Comparison of ENCODE assay signal across 18 cellular contexts in genomic region chr11:44319552-44320288, GRCh38. TPM values are rescaled to one million over a fixed set of nuclear protein-coding genes. Genes with fewer than 3 reads are reported as not detected.
DNase-seq lines count a peak whose midpoint lies in the region; ATAC-seq and TF ChIP-seq lines count a peak whose summit lies in the region.
"Had no signal": no experiment of that assay in that cellular context is flagged by ENCODE, and none has a peak within 500 bp of the region (broad histone marks: within the 10 kb centered on the region; RNA-seq: fewer than 3 reads in every experiment).

No MANE protein-coding gene starts in this region.

- no peaks in the 10 kb centered on the region for H3K36me3 Mint-ChIP-seq in type B pancreatic cell
- H3K36me3 Mint-ChIP-seq in activated naive CD4-positive, alpha-beta T cell treated with anti-CD3 and anti-CD28 coated beads for 36 hours (ENCODE audit: low read depth): no peaks in the 10 kb centered on the region

- dilution Hi-C loops in mammary epithelial cell (cut with HindIII; ENCODE audit: low sequenced_read_pairs): loop anchor here (10.0 kb wide), 1 partner anchor 205 kb away; no protein-coding TSS in a partner anchor

- no peaks in the 10 kb centered on the region for H3K9me2 ChIP-seq in Karpas-422 (replicated peaks; ENCODE audit: insufficient read depth, low read length)

- H3K9ac ChIP-seq in mammary epithelial cell (ENCODE audit: insufficient read depth, low read length) (no peak overlapping the region), Karpas-422 (ENCODE audit: low read length) (no peak overlapping the region)

- intact Hi-C loops in cardiac septum (cut with DNase I): no loop called here
- intact Hi-C loops in right cardiac atrium (cut with DNase I): no loop called here
- intact Hi-C loops in mammary epithelial cell (cut with micrococcal nuclease): no loop called here
- intact Hi-C loops in mucosa of descending colon (cut with DNase I, micrococcal nuclease): no loop called here
- intact Hi-C loops in testis (cut with DNase I; ENCODE audit: low total_unique reads): loop anchor here (10.0 kb wide), 1 partner anchor 55 kb away; no protein-coding TSS in a partner anchor
- intact Hi-C loops in activated naive CD4-positive, alpha-beta T cell treated with anti-CD3 and anti-CD28 coated beads for 36 hours (cut with micrococcal nuclease): loop anchor here (1.0 to 10.0 kb wide), 2 partner anchors 13 to 745 kb away; no protein-coding TSS in a partner anchor

- H3K4me1 ChIP-seq in right cardiac atrium (ENCODE audit: control insufficient read depth, insufficient read depth, low read length) (peaks cover 3% of the 10 kb centered on the region), mammary epithelial cell (ENCODE audit: insufficient read depth, low read length) (peaks cover 19% of the 10 kb centered on the region), mucosa of descending colon (ENCODE audit: low read depth) (peaks cover 13% of the 10 kb centered on the region), testis (peaks cover 9% of the 10 kb centered on the region), Karpas-422 (ENCODE audit: low read length) (no peaks in the 10 kb centered on the region)

- H3K79me2 ChIP-seq in mammary epithelial cell (ENCODE audit: insufficient read depth, low read length) (no peaks in the 10 kb centered on the region), Karpas-422 (ENCODE audit: low read length) (no peaks in the 10 kb centered on the region)

- in situ Hi-C loops in mammary epithelial cell (cut with MboI; ENCODE audit: low sequenced_read_pairs in 2 of 2): no loop called here

- CTCF ChIA-PET in mammary epithelial cell (lab: Charles Lee; ENCODE audit: low non-redundant PET): no interaction called here
- CTCF ChIA-PET in activated naive CD4-positive, alpha-beta T cell treated with anti-CD3 and anti-CD28 coated beads for 36 hours (lab: Charles Lee): no interaction called here

- H3K9me3 ChIP-seq in right cardiac atrium (ENCODE audit: control insufficient read depth, low read length) (no peaks in the 10 kb centered on the region), mammary epithelial cell (replicated peaks; ENCODE audit: insufficient read depth, low read length) (no peaks in the 10 kb centered on the region), mucosa of descending colon (no peaks in the 10 kb centered on the region), testis (no peaks in the 10 kb centered on the region), Karpas-422 (ENCODE audit: low read length) (no peaks in the 10 kb centered on the region)

- H4K20me1 ChIP-seq in mammary epithelial cell (ENCODE audit: insufficient read depth, low read length): no peaks in the 10 kb centered on the region
- H4K20me1 ChIP-seq in Karpas-422 (ENCODE audit: insufficient read depth, low read depth, low read length): no peaks in the 10 kb centered on the region

- H3K27ac Mint-ChIP-seq in type B pancreatic cell: no peak overlapping the region
- H3K27ac Mint-ChIP-seq in activated naive CD4-positive, alpha-beta T cell treated with anti-CD3 and anti-CD28 coated beads for 36 hours: no peak overlapping the region
- H3K27ac Mint-ChIP-seq: T-helper 2 cell treated with Interferon-gamma antibody and Interleukin-4, amounts not matched to agents 5 μg/mL and 100 μg/mL, for 36 hours had no signal

- WGBS in right cardiac atrium: 4% methylated on average over 53 of the region's 53 CpGs
- WGBS in mammary epithelial cell (ENCODE audit: low coverage, missing lambda C conversion rate): 4% methylated on average over 22 of the region's 53 CpGs
- WGBS in testis, 2 donors: 13% methylated on average over 26 to 41 of the region's 53 CpGs

- peaks cover 98% of the 10 kb centered on the region for H3K27me3 Mint-ChIP-seq in type B pancreatic cell
- H3K27me3 Mint-ChIP-seq in activated naive CD4-positive, alpha-beta T cell treated with anti-CD3 and anti-CD28 coated beads for 36 hours (ENCODE audit: low read depth): peaks cover 83% of the 10 kb centered on the region

- no peaks in the 10 kb centered on the region for H3K9me3 Mint-ChIP-seq in type B pancreatic cell
- no peaks in the 10 kb centered on the region for H3K9me3 Mint-ChIP-seq in activated naive CD4-positive, alpha-beta T cell treated with anti-CD3 and anti-CD28 coated beads for 36 hours
- H3K9me3 Mint-ChIP-seq: T-helper 2 cell treated with Interferon-gamma antibody and Interleukin-4, amounts not matched to agents 5 μg/mL and 100 μg/mL, for 36 hours had no signal

- H3K4me3 Mint-ChIP-seq in type B pancreatic cell: peak overlapping the region; percentile 72
- no peak overlapping the region for H3K4me3 Mint-ChIP-seq in activated naive CD4-positive, alpha-beta T cell treated with anti-CD3 and anti-CD28 coated beads for 36 hours
- H3K4me3 Mint-ChIP-seq: T-helper 2 cell treated with Interferon-gamma antibody and Interleukin-4, amounts not matched to agents 5 μg/mL and 100 μg/mL, for 36 hours had no signal

- H3K27ac ChIP-seq in right cardiac atrium (ENCODE audit: low read length) (no peak overlapping the region), mammary epithelial cell (ENCODE audit: insufficient read depth, low read depth, low read length) (no peak overlapping the region), testis (no peak overlapping the region), Karpas-422 (ENCODE audit: low read length) (no peak overlapping the region)
- H3K27ac ChIP-seq: brain microvascular endothelial cell, HL-60 had no signal

- ATAC-seq in right cardiac atrium (no peak), mucosa of descending colon (peak; percentile 30)
- ATAC-seq: HCT116, left lobe of liver, Right ventricle myocardium inferior had no signal

- H3K4me2 ChIP-seq in mammary epithelial cell (ENCODE audit: insufficient read depth, low read depth, low read length) (peak overlapping the region; percentile 74), Karpas-422 (ENCODE audit: low read depth, low read length, poor library complexity, severe bottlenecking) (no peak overlapping the region)

- peaks cover 3% of the 10 kb centered on the region for H3K27me3 ChIP-seq in right cardiac atrium (ENCODE audit: control insufficient read depth, insufficient read depth)
- peaks cover 43% of the 10 kb centered on the region for H3K27me3 ChIP-seq in mammary epithelial cell (ENCODE audit: insufficient read depth, low read length)
- no peaks in the 10 kb centered on the region for H3K27me3 ChIP-seq in testis
- no peaks in the 10 kb centered on the region for H3K27me3 ChIP-seq in Karpas-422 (ENCODE audit: low read length)

- no peaks in the 10 kb centered on the region for H3K36me3 ChIP-seq in mammary epithelial cell (ENCODE audit: insufficient read depth, low read length)
- no peaks in the 10 kb centered on the region for H3K36me3 ChIP-seq in mucosa of descending colon (ENCODE audit: low read depth)
- no peaks in the 10 kb centered on the region for H3K36me3 ChIP-seq in testis (ENCODE audit: low read depth, missing control alignments)
- H3K36me3 ChIP-seq in Karpas-422 (ENCODE audit: insufficient read depth, low read length): no peaks in the 10 kb centered on the region
- H3K36me3 ChIP-seq: brain microvascular endothelial cell had no signal

- peaks cover 30% of the 10 kb centered on the region for H3K4me1 Mint-ChIP-seq in type B pancreatic cell (ENCODE audit: unreplicated experiment)
- H3K4me1 Mint-ChIP-seq in activated naive CD4-positive, alpha-beta T cell treated with anti-CD3 and anti-CD28 coated beads for 36 hours (ENCODE audit: low read depth): peaks cover 15% of the 10 kb centered on the region

- no peak for TF ChIP-seq POLR2A in testis (IDR thresholded peaks at IDR 0.05)

- BruUV-seq in mammary epithelial cell (replicated peaks; lab: Mats Ljungman, UMichigan): no TSS peak

- TF ChIP-seq CTCF in mammary epithelial cell (conservative IDR thresholded peaks at IDR 0.05 in 1 of 2, IDR thresholded peaks at IDR 0.05 in 1 of 2; ENCODE audit: extremely low read depth in 1 of 2, insufficient read depth in 1 of 2, low read depth in 1 of 2, low read length in 2 of 2) (no peak), mucosa of descending colon (IDR thresholded peaks at IDR 0.05) (no peak), type B pancreatic cell (conservative IDR thresholded peaks at IDR 0.05) (no peak), testis (IDR thresholded peaks at IDR 0.05) (no peak)

- DNase-seq in cardiac septum (ENCODE audit: low spot score): peak; percentile 51
- no peak for DNase-seq in right cardiac atrium
- DNase-seq in mammary epithelial cell: peak; percentile 35
- DNase-seq in mucosa of descending colon: no peak
- DNase-seq in type B pancreatic cell (ENCODE audit: extremely low spot score, unreplicated experiment): no peak
- no peak for DNase-seq in testis
- no peak for DNase-seq in activated naive CD4-positive, alpha-beta T cell treated with anti-CD3 and anti-CD28 coated beads for 36 hours
- DNase-seq in Karpas-422: no peak
- DNase-seq: activated CD4-positive, alpha-beta T cell treated with anti-CD3 and anti-CD28 coated beads, Interleukin-2, amount 50 U/mL, for 48 hours; activated gamma-delta T cell; brain microvascular endothelial cell; NCI-H2029; NCI-H748 treated with DMSO at 0.1 percent for 48 hours had no signal

- H3K4me3 ChIP-seq in right cardiac atrium (ENCODE audit: low read length) (no peak overlapping the region), mammary epithelial cell (replicated peaks in 1 of 3; ENCODE audit: insufficient read depth in 1 of 3, low read depth in 2 of 3, low read length in 3 of 3) (peak overlapping the region in 1 of 3 experiments; percentile 4), mucosa of descending colon (no peak overlapping the region), testis (peak overlapping the region in 1 of 2 donors; percentile 13), Karpas-422 (ENCODE audit: low read length) (no peak overlapping the region)

- H2AFZ ChIP-seq in mammary epithelial cell (ENCODE audit: low read depth, low read length): peak overlapping the region; percentile 53
- H2AFZ ChIP-seq in Karpas-422 (ENCODE audit: low read length): no peak overlapping the region

RNA-seq across cellular contexts. Expression of gene ALX4, which starts 9.8 kb away (rescaled TPM):
- total RNA-seq in cardiac septum (0.05 TPM), right cardiac atrium (not detected), mammary epithelial cell (under 1 TPM in 1 of 2 donors, not detected in 1; under 0.01 TPM), mucosa of descending colon (not detected), type B pancreatic cell (ENCODE audit: low replicate concordance) (0.43 and 11.6 TPM in 2 replicates), testis (1 to 10 TPM in 1 of 2 donors, under 1 TPM in 1; 0.56 to 1.0 TPM)
- polyA plus RNA-seq in right cardiac atrium (0.07 TPM), mammary epithelial cell (not detected), testis (ENCODE audit: insufficient read depth, low read depth, low replicate concordance) (0.58 TPM)
- polyA minus RNA-seq in mammary epithelial cell: not detected
- not detected for total RNA-seq in activated naive CD4-positive, alpha-beta T cell treated with anti-CD3 and anti-CD28 coated beads for 36 hours
- not detected in 2 replicates for total RNA-seq in Karpas-422 (2014; rRNA removed; shearing (Covaris generic); ENCODE audit: low replicate concordance)
- total RNA-seq: left lobe of liver had no signal

Comparison
In these comparisons a context has a peak if more than half of its experiments do, and no peak if none do; other contexts are left out.
1. DNase-seq: peak in cardiac septum (single experiment) and mammary epithelial cell (single experiment); none in right cardiac atrium (0 of 3), mucosa of descending colon (0 of 3), type B pancreatic cell (single experiment), testis (single experiment), activated naive CD4-positive, alpha-beta T cell treated with anti-CD3 and anti-CD28 coated beads for 36 hours (single experiment) and Karpas-422 (single experiment).
2. intact Hi-C loops: an anchor here in testis (10.0 kb wide) and activated naive CD4-positive, alpha-beta T cell treated with anti-CD3 and anti-CD28 coated beads for 36 hours (1.0 to 10.0 kb wide); none called in cardiac septum, right cardiac atrium, mammary epithelial cell and mucosa of descending colon.